Comparison of ENCODE assay signal across 26 cellular contexts in genomic region chr12:54331461-54331860, GRCh38. TPM values are rescaled to one million over a fixed set of nuclear protein-coding genes. Genes with fewer than 3 reads are reported as not detected.
A peak's percentile ranks its signal among the peaks of the same experiment; 100 is the strongest.
DNase-seq lines count a peak whose midpoint lies in the region; ATAC-seq and TF ChIP-seq lines count a peak whose summit lies in the region.
"Had no signal": no experiment of that assay in that cellular context is flagged by ENCODE, and none has a peak within 500 bp of the region (broad histone marks: within the 10 kb centered on the region; RNA-seq: fewer than 3 reads in every experiment).

No MANE protein-coding gene starts in this region.

- TF ChIP-seq CTCF in upper lobe of right lung (IDR thresholded peaks at IDR 0.05) = no peak

- POLR2A ChIA-PET in activated CD4-positive, alpha-beta memory T cell treated with anti-CD3 and anti-CD28 coated beads, Interleukin-2, amount 10 ng/mL, durations not matched to agents 7 days and 5 days (lab: Charles Lee) = no interaction called here

- intact Hi-C loops in upper lobe of right lung (cut with DNase I) = no loop called here
- intact Hi-C loops in head of caudate nucleus (cut with DNase I) = no loop called here

- no peaks in the 10 kb centered on the region for H3K36me3 ChIP-seq in upper lobe of right lung
- H3K36me3 ChIP-seq: left ventricle myocardium inferior, tibial nerve, WERI-Rb-1 had no signal

- H3K27ac Mint-ChIP-seq in activated naive CD8-positive, alpha-beta T cell = peak overlapping the region; percentile 8
- H3K27ac Mint-ChIP-seq in activated naive CD8-positive, alpha-beta T cell treated with anti-CD3 and anti-CD28 coated beads, Interleukin-2, amount 50 U/mL, for 24 hours = no peak overlapping the region
- peak overlapping the region; percentile 70 for H3K27ac Mint-ChIP-seq in activated CD4-positive, alpha-beta memory T cell treated with anti-CD3 and anti-CD28 coated beads, Interleukin-2, amount 10 ng/mL, durations not matched to agents 7 days and 5 days
- H3K27ac Mint-ChIP-seq in immature natural killer cell = peak overlapping the region; percentile 81 to 88 (median 84)
- H3K27ac Mint-ChIP-seq: GM23338 had no signal

- H3K36me3 Mint-ChIP-seq in activated naive CD8-positive, alpha-beta T cell = peaks cover 3% of the 10 kb centered on the region
- H3K36me3 Mint-ChIP-seq in activated naive CD8-positive, alpha-beta T cell treated with anti-CD3 and anti-CD28 coated beads, Interleukin-2, amount 50 U/mL, for 24 hours (ENCODE audit: low read depth) = no peaks in the 10 kb centered on the region
- H3K36me3 Mint-ChIP-seq in activated CD4-positive, alpha-beta memory T cell treated with anti-CD3 and anti-CD28 coated beads, Interleukin-2, amount 10 ng/mL, durations not matched to agents 7 days and 5 days (ENCODE audit: low read depth) = peaks cover 14% of the 10 kb centered on the region
- H3K36me3 Mint-ChIP-seq in immature natural killer cell = no peaks in the 10 kb centered on the region

- H3K4me1 Mint-ChIP-seq in activated naive CD8-positive, alpha-beta T cell (ENCODE audit: low read depth) = peaks cover 50% of the 10 kb centered on the region
- H3K4me1 Mint-ChIP-seq in activated naive CD8-positive, alpha-beta T cell treated with anti-CD3 and anti-CD28 coated beads, Interleukin-2, amount 50 U/mL, for 24 hours = peaks cover 41% of the 10 kb centered on the region
- peaks cover 57% of the 10 kb centered on the region for H3K4me1 Mint-ChIP-seq in activated CD4-positive, alpha-beta memory T cell treated with anti-CD3 and anti-CD28 coated beads, Interleukin-2, amount 10 ng/mL, durations not matched to agents 7 days and 5 days
- H3K4me1 Mint-ChIP-seq in immature natural killer cell = peaks cover 39 to 61% of the 10 kb centered on the region in 2 donors

- H3K27ac ChIP-seq in upper lobe of right lung = peak overlapping the region; percentile 6
- H3K27ac ChIP-seq: heart right ventricle, left ventricle myocardium inferior, tibial nerve, WERI-Rb-1 had no signal

- no peak for DNase-seq in activated naive CD8-positive, alpha-beta T cell treated with anti-CD3 and anti-CD28 coated beads, Interleukin-2, amount 50 U/mL, for 24 hours
- no peak for DNase-seq in activated CD4-positive, alpha-beta memory T cell treated with anti-CD3 and anti-CD28 coated beads, Interleukin-2, amount 10 ng/mL, durations not matched to agents 7 days and 5 days
- DNase-seq in immature natural killer cell = no peak
- DNase-seq in upper lobe of right lung = no peak
- no peak for DNase-seq in NCI-H748 treated with DMSO at 0.1 percent for 48 hours (lab: John Stamatoyannopoulos, UW)
- DNase-seq in head of caudate nucleus = no peak
- DNase-seq: activated effector memory CD4-positive, alpha-beta T cell treated with Interleukin-2 at 50 U/mL for 16 hours; COR-L47; DMS79 treated with DMSO at 0.1 percent for 48 hours; heart right ventricle; left ventricle myocardium inferior; NCI-H1436 treated with DMSO at 0.1 percent for 48 hours; NCI-H2171 treated with DMSO at 0.1 percent for 48 hours; NCI-H69; nucleus accumbens; Right ventricle myocardium superior; stimulated activated CD4-positive, alpha-beta T cell treated with anti-CD3 and anti-CD28 coated beads, Interleukin-2, amount 100 ng/mL, for 24 hours; WERI-Rb-1 had no signal

- H3K9me3 ChIP-seq in upper lobe of right lung = no peaks in the 10 kb centered on the region
- H3K9me3 ChIP-seq: heart right ventricle, left ventricle myocardium inferior, tibial nerve had no signal

- no peak for ATAC-seq in activated naive CD8-positive, alpha-beta T cell treated with anti-CD3 and anti-CD28 coated beads, Interleukin-2, amount 50 U/mL, for 24 hours
- ATAC-seq in upper lobe of right lung (no peak), GM21723 (IDR thresholded peaks at IDR 0.05; ENCODE audit: unreplicated experiment) (no peak)
- ATAC-seq: GM23338, heart right ventricle had no signal

- no peaks in the 10 kb centered on the region for H3K27me3 ChIP-seq in upper lobe of right lung
- H3K27me3 ChIP-seq: heart right ventricle, tibial nerve had no signal

- H3K4me3 ChIP-seq in upper lobe of right lung = no peak overlapping the region
- H3K4me3 ChIP-seq: GM23338, heart right ventricle, left ventricle myocardium inferior, skin epidermis, tibial nerve had no signal

- no peaks in the 10 kb centered on the region for H3K27me3 Mint-ChIP-seq in activated naive CD8-positive, alpha-beta T cell
- no peaks in the 10 kb centered on the region for H3K27me3 Mint-ChIP-seq in activated naive CD8-positive, alpha-beta T cell treated with anti-CD3 and anti-CD28 coated beads, Interleukin-2, amount 50 U/mL, for 24 hours
- H3K27me3 Mint-ChIP-seq in activated CD4-positive, alpha-beta memory T cell treated with anti-CD3 and anti-CD28 coated beads, Interleukin-2, amount 10 ng/mL, durations not matched to agents 7 days and 5 days = no peaks in the 10 kb centered on the region
- H3K27me3 Mint-ChIP-seq in immature natural killer cell (ENCODE audit: low read depth in 3 of 3) = peaks cover 0 to 2% (median 0%) of the 10 kb centered on the region in 3 donors

- no peaks in the 10 kb centered on the region for H3K9me3 Mint-ChIP-seq in activated naive CD8-positive, alpha-beta T cell (ENCODE audit: low read depth)
- no peaks in the 10 kb centered on the region for H3K9me3 Mint-ChIP-seq in activated naive CD8-positive, alpha-beta T cell treated with anti-CD3 and anti-CD28 coated beads, Interleukin-2, amount 50 U/mL, for 24 hours
- H3K9me3 Mint-ChIP-seq in activated CD4-positive, alpha-beta memory T cell treated with anti-CD3 and anti-CD28 coated beads, Interleukin-2, amount 10 ng/mL, durations not matched to agents 7 days and 5 days = no peaks in the 10 kb centered on the region
- no peaks in the 10 kb centered on the region for H3K9me3 Mint-ChIP-seq in immature natural killer cell
- H3K9me3 Mint-ChIP-seq: GM23338 had no signal

- peaks cover 50% of the 10 kb centered on the region for H3K4me1 ChIP-seq in upper lobe of right lung

- CTCF ChIA-PET in activated CD4-positive, alpha-beta memory T cell treated with anti-CD3 and anti-CD28 coated beads, Interleukin-2, amount 10 ng/mL, durations not matched to agents 7 days and 5 days (lab: Charles Lee) = interaction anchor here (1.8 kb wide), 1 partner anchor 68 kb away, joined by 7 read pairs; no protein-coding TSS in a partner anchor

- H3K4me3 Mint-ChIP-seq in activated naive CD8-positive, alpha-beta T cell = no peak overlapping the region
- no peak overlapping the region for H3K4me3 Mint-ChIP-seq in activated naive CD8-positive, alpha-beta T cell treated with anti-CD3 and anti-CD28 coated beads, Interleukin-2, amount 50 U/mL, for 24 hours
- H3K4me3 Mint-ChIP-seq in activated CD4-positive, alpha-beta memory T cell treated with anti-CD3 and anti-CD28 coated beads, Interleukin-2, amount 10 ng/mL, durations not matched to agents 7 days and 5 days = no peak overlapping the region
- H3K4me3 Mint-ChIP-seq in immature natural killer cell = peak overlapping the region; percentile 18 to 59 (median 43)
- H3K4me3 Mint-ChIP-seq: GM23338 had no signal

RNA-seq across cellular contexts. Expression of gene COPZ1, which starts 6.5 kb away (rescaled TPM):
- total RNA-seq in activated CD4-positive, alpha-beta memory T cell treated with anti-CD3 and anti-CD28 coated beads, Interleukin-2, amount 10 ng/mL, durations not matched to agents 7 days and 5 days = 100 to 1,000 TPM; 126 to 130 TPM
- polyA plus RNA-seq in immature natural killer cell = 100 to 1,000 TPM; 202 to 341 (median 202) TPM
- 125 TPM for total RNA-seq in upper lobe of right lung

RNA-seq across cellular contexts. Expression of gene NFE2, which starts 30.6 kb away (rescaled TPM):
- under 1 TPM in 1 of 2 experiments, not detected in 1; 0.20 TPM for total RNA-seq in activated CD4-positive, alpha-beta memory T cell treated with anti-CD3 and anti-CD28 coated beads, Interleukin-2, amount 10 ng/mL, durations not matched to agents 7 days and 5 days
- polyA plus RNA-seq in immature natural killer cell = 1 to 10 TPM; 1.6 to 3.6 (median 2.0) TPM
- total RNA-seq in upper lobe of right lung = 7.5 TPM
- total RNA-seq: activated CD8-positive, alpha-beta memory T cell treated with anti-CD3 and anti-CD28 coated beads for 36 hours; T-helper 1 cell treated with Interleukin-12 subunit alpha and Interleukin-12 subunit beta and Interleukin-4 antibody, amounts not matched to agents 30 ng/mL and 1 ng/mL, for 36 hours; tibial nerve had no signal

RNA-seq across cellular contexts. Expression of gene GPR84, which starts 32.8 kb away (rescaled TPM):
- total RNA-seq in activated CD4-positive, alpha-beta memory T cell treated with anti-CD3 and anti-CD28 coated beads, Interleukin-2, amount 10 ng/mL, durations not matched to agents 7 days and 5 days = under 1 TPM; 0.18 to 0.25 TPM
- not detected for polyA plus RNA-seq in immature natural killer cell
- 0.96 TPM for total RNA-seq in upper lobe of right lung
- total RNA-seq: astrocyte, GM23338, left ventricle myocardium inferior, Right ventricle myocardium superior had no signal
- polyA plus RNA-seq: GM23338 had no signal

RNA-seq across cellular contexts. Expression of gene HNRNPA1, which starts 50.9 kb away (rescaled TPM):
- total RNA-seq in activated CD4-positive, alpha-beta memory T cell treated with anti-CD3 and anti-CD28 coated beads, Interleukin-2, amount 10 ng/mL, durations not matched to agents 7 days and 5 days = 1,000 to 10,000 TPM; 1,361 to 1,363 TPM
- polyA plus RNA-seq in immature natural killer cell = 100 to 1,000 TPM; 512 to 669 (median 601) TPM
- total RNA-seq in upper lobe of right lung = 498 TPM

RNA-seq across cellular contexts. Expression of gene CBX5, which starts 51.5 kb away (rescaled TPM):
- total RNA-seq in activated CD4-positive, alpha-beta memory T cell treated with anti-CD3 and anti-CD28 coated beads, Interleukin-2, amount 10 ng/mL, durations not matched to agents 7 days and 5 days = 100 to 1,000 TPM; 103 to 106 TPM
- 10 to 100 TPM in 2 of 3 donors, 1 to 10 TPM in 1; 5.9 to 23.6 (median 11.5) TPM for polyA plus RNA-seq in immature natural killer cell
- total RNA-seq in upper lobe of right lung = 52.3 TPM

Comparison
In these comparisons a context has a peak if more than half of its experiments do, and no peak if none do; other contexts are left out.
1. H3K4me3 Mint-ChIP-seq: peak in immature natural killer cell (5 of 5); none in activated naive CD8-positive, alpha-beta T cell (single experiment), activated naive CD8-positive, alpha-beta T cell treated with anti-CD3 and anti-CD28 coated beads, Interleukin-2, amount 50 U/mL, for 24 hours (single experiment) and activated CD4-positive, alpha-beta memory T cell treated with anti-CD3 and anti-CD28 coated beads, Interleukin-2, amount 10 ng/mL, durations not matched to agents 7 days and 5 days (single experiment).